In genomic region chr19:54332149-54332548, GRCh38 we compare ENCODE assay signal across 32 cellular contexts. TPM values are rescaled to one million over a fixed set of nuclear protein-coding genes. Genes with fewer than 3 reads are reported as not detected.
"Had no signal": no experiment of that assay in that cellular context is flagged by ENCODE, and none has a peak within 500 bp of the region (broad histone marks: within the 10 kb centered on the region; RNA-seq: fewer than 3 reads in every experiment).

No MANE protein-coding gene starts in this region.

- ATAC-seq: activated T-cell treated with anti-CD3 and anti-CD28 coated beads, Interleukin-2, amount 50 U/mL, for 4 hours; body of pancreas; Panc1 had no signal

- H3K27me3 ChIP-seq: body of pancreas had no signal

- H3K4me3 ChIP-seq: body of pancreas, breast epithelium, SJCRH30, SK-N-MC had no signal

- H3K27ac Mint-ChIP-seq: activated CD4-positive, alpha-beta T cell treated with anti-CD3 and anti-CD28 coated beads, Interleukin-2, amount 10 ng/mL, durations not matched to agents 7 days and 5 days; activated naive CD4-positive, alpha-beta T cell treated with anti-CD3 and anti-CD28 coated beads for 36 hours; activated naive CD8-positive, alpha-beta T cell; activated T-helper 1 cell treated with anti-CD3 and anti-CD28 coated beads, Interleukin-12 subunit alpha, Interleukin-12 subunit beta, Interleukin-2, Interleukin-4 antibody, amounts not matched to agents 30 ng/mL and 10 ng/mL and 1 ng/mL, durations not matched to agents 14 hours and 24 hours and 36 hours; T-helper 1 cell treated with Interleukin-12 subunit alpha and Interleukin-12 subunit beta and Interleukin-4 antibody, amounts not matched to agents 30 μg/mL and 1 μg/mL, for 36 hours; T-helper 2 cell treated with Interferon-gamma antibody and Interleukin-4, amounts not matched to agents 5 μg/mL and 100 μg/mL, for 36 hours had no signal

- DNase-seq: activated CD4-positive, alpha-beta T cell treated with anti-CD3 and anti-CD28 coated beads, Interleukin-2, amount 10 ng/mL, durations not matched to agents 7 days and 5 days; activated CD4-positive, alpha-beta T cell treated with anti-CD3 and anti-CD28 coated beads, Interleukin-2, amount 50 U/mL, for 48 hours; activated CD8-positive, alpha-beta memory T cell treated with anti-CD3 and anti-CD28 coated beads, Interleukin-2, amount 50 U/mL, for 4 hours; activated gamma-delta T cell treated with Interleukin-2 at 50 U/mL for 16 hours; activated naive CD4-positive, alpha-beta T cell treated with anti-CD3 and anti-CD28 coated beads for 36 hours; activated T-cell treated with anti-CD3 and anti-CD28 coated beads for 4 hours; activated T-cell treated with anti-CD3 and anti-CD28 coated beads, Interleukin-2, amount 50 U/mL, for 4 hours; amygdala; body of pancreas; Karpas-422; KBM-7; NCI-H1105; NCI-H1417 treated with DMSO at 0.1 percent for 48 hours; NCI-H1930; NCI-H2081 treated with DMSO at 0.1 percent for 48 hours; NCI-H226; NCI-H446 treated with DMSO at 0.1 percent for 48 hours; NCI-H524; NCI-H69; SHP77; SJCRH30 had no signal

- H3K9me3 Mint-ChIP-seq: activated CD4-positive, alpha-beta T cell treated with anti-CD3 and anti-CD28 coated beads, Interleukin-2, amount 10 ng/mL, durations not matched to agents 7 days and 5 days; activated naive CD4-positive, alpha-beta T cell treated with anti-CD3 and anti-CD28 coated beads for 36 hours; activated T-cell treated with anti-CD3 and anti-CD28 coated beads, Interleukin-2, amount 50 U/mL, for 4 hours; activated T-helper 1 cell treated with anti-CD3 and anti-CD28 coated beads, Interleukin-12 subunit alpha, Interleukin-12 subunit beta, Interleukin-2, Interleukin-4 antibody, amounts not matched to agents 30 ng/mL and 10 ng/mL and 1 ng/mL, durations not matched to agents 14 hours and 24 hours and 36 hours; T-helper 1 cell treated with Interleukin-12 subunit alpha and Interleukin-12 subunit beta and Interleukin-4 antibody, amounts not matched to agents 30 μg/mL and 1 μg/mL, for 36 hours; T-helper 2 cell treated with Interferon-gamma antibody and Interleukin-4, amounts not matched to agents 5 μg/mL and 100 μg/mL, for 36 hours had no signal

- H3K27ac ChIP-seq: body of pancreas, breast epithelium, SJCRH30, SK-N-MC had no signal

- H3K4me1 ChIP-seq: breast epithelium, SJCRH30 had no signal

- H3K4me3 Mint-ChIP-seq: activated CD4-positive, alpha-beta T cell treated with anti-CD3 and anti-CD28 coated beads, Interleukin-2, amount 10 ng/mL, durations not matched to agents 7 days and 5 days; activated naive CD4-positive, alpha-beta T cell treated with anti-CD3 and anti-CD28 coated beads for 36 hours; activated naive CD8-positive, alpha-beta T cell; activated T-cell treated with anti-CD3 and anti-CD28 coated beads, Interleukin-2, amount 50 U/mL, for 4 hours; activated T-helper 1 cell treated with anti-CD3 and anti-CD28 coated beads, Interleukin-12 subunit alpha, Interleukin-12 subunit beta, Interleukin-2, Interleukin-4 antibody, amounts not matched to agents 30 ng/mL and 10 ng/mL and 1 ng/mL, durations not matched to agents 14 hours and 24 hours and 36 hours; T-helper 1 cell treated with Interleukin-12 subunit alpha and Interleukin-12 subunit beta and Interleukin-4 antibody, amounts not matched to agents 30 μg/mL and 1 μg/mL, for 36 hours; T-helper 2 cell treated with Interferon-gamma antibody and Interleukin-4, amounts not matched to agents 5 μg/mL and 100 μg/mL, for 36 hours had no signal

- H3K36me3 ChIP-seq: breast epithelium, SJCRH30 had no signal

- H3K9me3 ChIP-seq: body of pancreas, breast epithelium, SJCRH30 had no signal

- H3K27me3 Mint-ChIP-seq: activated CD4-positive, alpha-beta T cell treated with anti-CD3 and anti-CD28 coated beads, Interleukin-2, amount 10 ng/mL, durations not matched to agents 7 days and 5 days; activated naive CD8-positive, alpha-beta T cell had no signal

RNA-seq across cellular contexts. Expression of gene LILRA4, which starts 6.8 kb away (rescaled TPM):
- total RNA-seq: activated CD4-positive, alpha-beta T cell treated with anti-CD3 and anti-CD28 coated beads, Interleukin-2, amount 10 ng/mL, durations not matched to agents 7 days and 5 days; activated naive CD4-positive, alpha-beta T cell treated with anti-CD3 and anti-CD28 coated beads for 36 hours; activated T-cell treated with anti-CD3 and anti-CD28 coated beads, Interleukin-2, amount 50 U/mL, for 4 hours; activated T-helper 1 cell treated with anti-CD3 and anti-CD28 coated beads, Interleukin-12 subunit alpha, Interleukin-12 subunit beta, Interleukin-2, Interleukin-4 antibody, amounts not matched to agents 30 ng/mL and 10 ng/mL and 1 ng/mL, durations not matched to agents 14 hours and 24 hours and 36 hours; astrocyte; body of pancreas; cardiac septum; MCF 10A; RPMI7951; SJCRH30 had no signal

RNA-seq across cellular contexts. Expression of gene LILRA5, which starts 19.2 kb away (rescaled TPM):
- total RNA-seq: activated CD4-positive, alpha-beta T cell treated with anti-CD3 and anti-CD28 coated beads, Interleukin-2, amount 10 ng/mL, durations not matched to agents 7 days and 5 days; activated naive CD4-positive, alpha-beta T cell treated with anti-CD3 and anti-CD28 coated beads for 36 hours; activated T-cell treated with anti-CD3 and anti-CD28 coated beads, Interleukin-2, amount 50 U/mL, for 4 hours; activated T-helper 1 cell treated with anti-CD3 and anti-CD28 coated beads, Interleukin-12 subunit alpha, Interleukin-12 subunit beta, Interleukin-2, Interleukin-4 antibody, amounts not matched to agents 30 ng/mL and 10 ng/mL and 1 ng/mL, durations not matched to agents 14 hours and 24 hours and 36 hours; astrocyte; MCF 10A; RPMI7951; SJCRH30 had no signal

RNA-seq across cellular contexts. Expression of gene LAIR1, which starts 32.6 kb away (rescaled TPM):
- total RNA-seq: astrocyte, MCF 10A, SJCRH30 had no signal

RNA-seq across cellular contexts. Expression of gene LILRB2, which starts 51.2 kb away (rescaled TPM):
- total RNA-seq: activated CD4-positive, alpha-beta T cell treated with anti-CD3 and anti-CD28 coated beads, Interleukin-2, amount 10 ng/mL, durations not matched to agents 7 days and 5 days; activated naive CD4-positive, alpha-beta T cell treated with anti-CD3 and anti-CD28 coated beads for 36 hours; activated T-cell treated with anti-CD3 and anti-CD28 coated beads, Interleukin-2, amount 50 U/mL, for 4 hours; activated T-helper 1 cell treated with anti-CD3 and anti-CD28 coated beads, Interleukin-12 subunit alpha, Interleukin-12 subunit beta, Interleukin-2, Interleukin-4 antibody, amounts not matched to agents 30 ng/mL and 10 ng/mL and 1 ng/mL, durations not matched to agents 14 hours and 24 hours and 36 hours; astrocyte; MCF 10A; RPMI7951; SJCRH30 had no signal
